Comparison of ENCODE assay signal across 1 cellular context in genomic region chr19:38441660-38442348, GRCh38.
TF ChIP-seq lines count a peak whose summit lies in the region.

No MANE protein-coding gene starts in this region.

TF ChIP-seq in HepG2, 621 proteins besides CTCF, POLR2A, EP300 and RAD21:
- TF ChIP-seq ZNF326 (CRISPR knock-in tag; IDR thresholded peaks at IDR 0.05; ENCODE audit: borderline replicate concordance) = no peak
- peak; percentile 21; the same call in 1 of the 2 replicates for TF ChIP-seq SMC3 (IDR thresholded peaks at IDR 0.05; ENCODE audit: low read length)
- TF ChIP-seq NR2F6 (IDR thresholded peaks at IDR 0.05) = peak; percentile 37; the same call in 1 of the 2 replicates
- TF ChIP-seq NR2F6 (CRISPR knock-in tag; IDR thresholded peaks at IDR 0.05) = peak; percentile 62; the same call in 1 of the 2 replicates
- TF ChIP-seq ZSCAN22 (CRISPR knock-in tag; IDR thresholded peaks at IDR 0.05) = peak; percentile 93
- TF ChIP-seq ZNF558 (CRISPR knock-in tag; IDR thresholded peaks at IDR 0.05; ENCODE audit: borderline replicate concordance) = no peak
- peak; percentile 37; the same call in 1 of the 2 replicates for TF ChIP-seq STAG1 (CRISPR knock-in tag; IDR thresholded peaks at IDR 0.05)
- TF ChIP-seq DNMT1 (CRISPR knock-in tag; IDR thresholded peaks at IDR 0.05) = no peak
- TF ChIP-seq TERF1 (CRISPR knock-in tag; IDR thresholded peaks at IDR 0.05) = no peak
- no peak for TF ChIP-seq ZNF264 (CRISPR knock-in tag; IDR thresholded peaks at IDR 0.05)
TF ChIP-seq in HepG2: peak in this region for 4.
